ENCODE assay signal across 9 cellular contexts in the genomic region with DNA sequence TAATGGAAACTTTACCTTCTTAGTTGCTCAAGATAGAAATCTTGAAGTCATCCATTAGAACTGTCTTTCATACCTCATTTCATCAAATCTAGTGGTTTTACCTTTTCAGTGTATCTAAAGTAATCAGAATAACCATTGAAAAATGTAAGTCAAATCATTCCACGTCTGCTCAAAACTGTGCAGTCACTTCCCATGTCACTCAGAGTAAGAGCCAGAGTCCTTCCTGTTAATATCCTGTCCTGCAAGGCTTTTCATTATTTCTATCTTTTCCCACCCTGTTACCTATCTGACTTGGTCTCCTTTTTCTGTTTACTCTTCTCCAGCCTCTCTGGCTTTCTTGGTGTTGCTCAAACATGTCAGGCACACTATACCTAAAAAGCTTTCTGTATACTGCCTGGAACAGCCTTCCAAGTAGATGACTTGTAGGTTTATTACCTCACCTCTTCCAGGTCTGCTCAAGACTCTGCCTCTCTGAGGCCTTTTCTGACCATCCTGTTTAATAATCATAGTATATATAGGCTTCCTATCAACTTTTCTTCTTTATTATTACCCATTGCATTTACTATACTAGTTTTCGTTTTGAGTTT. TPM values are rescaled to one million over a fixed set of nuclear protein-coding genes. Genes with fewer than 3 reads are reported as not detected.
DNase-seq lines count a peak whose midpoint lies in the region; ATAC-seq, FAIRE-seq and TF ChIP-seq lines count a peak whose summit lies in the region.
"Had no signal": no experiment of that assay in that cellular context is flagged by ENCODE, and none has a peak within 500 bp of the region (broad histone marks: within the 10 kb centered on the region; RNA-seq: fewer than 3 reads in every experiment).

No MANE protein-coding gene starts in this region.

- H3K79me2 ChIP-seq in KMS-11 (ENCODE audit: insufficient read depth, low read depth) = peaks cover 73% of the 10 kb centered on the region
- peaks cover 75% of the 10 kb centered on the region for H3K79me2 ChIP-seq in astrocyte (ENCODE audit: insufficient read depth, low read length)
- H3K79me2 ChIP-seq in H9 (ENCODE audit: insufficient read depth, low read length) = peaks cover 49% of the 10 kb centered on the region; the same call in 1 of the 2 replicates

- no peak overlapping the region for H3T11ph ChIP-seq in H9 (ENCODE audit: low read length)

- H3K36me3 ChIP-seq in CD4-positive, alpha-beta memory T cell (ENCODE audit: insufficient read depth, low read length) = peaks cover 5% of the 10 kb centered on the region
- H3K36me3 ChIP-seq in KMS-11 (ENCODE audit: insufficient read depth) = peaks cover 4% of the 10 kb centered on the region; the same call in 1 of the 2 replicates
- peaks cover 3% of the 10 kb centered on the region for H3K36me3 ChIP-seq in astrocyte (ENCODE audit: insufficient read depth, low read length)

- CTCF ChIA-PET in CD4-positive, alpha-beta memory T cell (lab: Charles Lee; ENCODE audit: partially characterized antibody) = no interaction called here

- H3K4me2 ChIP-seq in KMS-11 (peak overlapping the region; percentile 3; the same call in 1 of the 2 replicates), astrocyte (ENCODE audit: low read length) (peak overlapping the region; percentile 48), H9 (ENCODE audit: insufficient read depth, insufficient read length, low read length) (no peak overlapping the region)

- H4K20me1 ChIP-seq in KMS-11 (ENCODE audit: insufficient read depth) = no peaks in the 10 kb centered on the region
- peaks cover 35% of the 10 kb centered on the region for H4K20me1 ChIP-seq in astrocyte (ENCODE audit: insufficient read depth, low read length)
- H4K20me1 ChIP-seq in H9 (ENCODE audit: control insufficient read depth, insufficient read depth, insufficient read length) = no peaks in the 10 kb centered on the region

- H4K8ac ChIP-seq in H9 (replicated peaks; ENCODE audit: insufficient read length, low read depth, low read length) = no peak overlapping the region

- intact Hi-C loops in CD4-positive, alpha-beta memory T cell (cut with micrococcal nuclease) = loop anchor here (5.0 kb wide), 1 partner anchor 43 kb away; a partner anchor contains a TSS

- H2AFZ ChIP-seq in KMS-11 (ENCODE audit: low read depth) = no peak overlapping the region
- no peak overlapping the region for H2AFZ ChIP-seq in astrocyte (ENCODE audit: low read depth, low read length)
- no peak overlapping the region for H2AFZ ChIP-seq in H9 (ENCODE audit: low read length)

- peaks cover 10% of the 10 kb centered on the region for H3K79me1 ChIP-seq in H9 (ENCODE audit: insufficient read depth, low read depth, low read length, poor library complexity, severe bottlenecking)

- no peaks in the 10 kb centered on the region for H3K27me3 ChIP-seq in CD4-positive, alpha-beta memory T cell (ENCODE audit: insufficient read depth, low read length)
- H3K27me3 ChIP-seq in KMS-11 (ENCODE audit: insufficient read depth, low read depth) (no peaks in the 10 kb centered on the region), astrocyte (ENCODE audit: insufficient read depth, low read length) (no peaks in the 10 kb centered on the region), H9 (ENCODE audit: insufficient read depth, low read length) (no peaks in the 10 kb centered on the region)

- H3K9ac ChIP-seq in KMS-11 (no peak overlapping the region), astrocyte (ENCODE audit: low read length) (no peak overlapping the region), H9 (ENCODE audit: extremely low read depth, insufficient read length, low read length) (no peak overlapping the region)

- H2BK20ac ChIP-seq in H9 (ENCODE audit: low read depth, low read length, poor library complexity, severe bottlenecking) = no peak overlapping the region

- H2AK5ac ChIP-seq in H9 (ENCODE audit: insufficient read length, low read length) = no peak overlapping the region

- H3K14ac ChIP-seq in H9 (ENCODE audit: insufficient read depth, low read length) = no peak overlapping the region

- no peak overlapping the region for H2BK5ac ChIP-seq in H9 (ENCODE audit: insufficient read length, low read length)

- no peak overlapping the region for H3K56ac ChIP-seq in H9 (ENCODE audit: insufficient read length, low read depth, low read length)

- no peak overlapping the region for H3K4me3 ChIP-seq in CD4-positive, alpha-beta memory T cell (ENCODE audit: low read length in 2 of 2)
- no peak overlapping the region for H3K4me3 ChIP-seq in KMS-11 (IDR thresholded peaks at IDR 0.05; ENCODE audit: insufficient read depth, low read depth, low read length)
- H3K4me3 ChIP-seq in astrocyte (ENCODE audit: insufficient read depth, low read depth, low read length) = no peak overlapping the region

- no peak overlapping the region for H3K23ac ChIP-seq in H9 (ENCODE audit: insufficient read length, low read depth, low read length)

- H2BK12ac ChIP-seq in H9 (ENCODE audit: insufficient read length, low read depth, low read length) = no peak overlapping the region

- no peak for FAIRE-seq in astrocyte (lab: Jason Lieb, UNC)

- H2BK15ac ChIP-seq in H9 (ENCODE audit: low read depth, low read length) = no peak overlapping the region

- peaks cover 32% of the 10 kb centered on the region for H3K4me1 ChIP-seq in CD4-positive, alpha-beta memory T cell (ENCODE audit: insufficient read depth, low read length)
- H3K4me1 ChIP-seq in KMS-11 (ENCODE audit: low read depth, poor library complexity, severe bottlenecking) = peaks cover 26% of the 10 kb centered on the region
- H3K4me1 ChIP-seq in astrocyte (ENCODE audit: insufficient read depth, low read length) = peaks cover 8% of the 10 kb centered on the region
- H3K4me1 ChIP-seq in H9 (ENCODE audit: insufficient read depth, low read length) = no peaks in the 10 kb centered on the region; the same call in 1 of the 2 replicates

- WGBS in H9 (ENCODE audit: extremely low coverage, insufficient read length, low lambda C conversion rate) = no CpG with 5 or more reads among the region's 2 CpGs

- H3K4me3 Mint-ChIP-seq in CD4-positive, alpha-beta memory T cell = peak overlapping the region in 6 of 8 donors; percentile 3 to 57 (median 28)
- H3K4me3 Mint-ChIP-seq in astrocyte (ENCODE audit: unreplicated experiment) (peak overlapping the region; percentile 9), H9 (no peak overlapping the region; a peak in 2 of 5 replicates)
- H3K4me3 Mint-ChIP-seq in naive thymus-derived CD8-positive, alpha-beta T cell = peak overlapping the region in 7 of 10 donors; percentile 1 to 41 (median 11)

- no peak overlapping the region for H3K18ac ChIP-seq in H9 (ENCODE audit: insufficient read length, low read depth, low read length)

- no peak overlapping the region for H4K5ac ChIP-seq in H9 (ENCODE audit: insufficient read length, low read depth, low read length)

- H3K4ac ChIP-seq in H9 (ENCODE audit: low read depth, low read length) = no peak overlapping the region

- ATAC-seq in naive thymus-derived CD8-positive, alpha-beta T cell = no peak
- no peak for ATAC-seq in GM21529 (IDR thresholded peaks at IDR 0.05; ENCODE audit: unreplicated experiment)

- DNase-seq in CD4-positive, alpha-beta memory T cell = no peak
- DNase-seq in astrocyte (ENCODE audit: low read depth) = no peak
- no peak for DNase-seq in naive thymus-derived CD8-positive, alpha-beta T cell
- DNase-seq in MV-4-11 (lab: John Stamatoyannopoulos, UW) = no peak
- no peak for DNase-seq in Ammon's horn (ENCODE audit: low spot score)
- DNase-seq in H9 = no peak
- DNase-seq: activated T-cell treated with anti-CD3 and anti-CD28 coated beads, Interleukin-2, amount 50 U/mL, for 48 hours had no signal

- peaks cover 27 to 41% of the 10 kb centered on the region in 2 donors for H3K36me3 Mint-ChIP-seq in CD4-positive, alpha-beta memory T cell
- H3K36me3 Mint-ChIP-seq in astrocyte (ENCODE audit: low read depth, unreplicated experiment) = peaks cover 25% of the 10 kb centered on the region
- peaks cover 0 to 33% (median 26%) of the 10 kb centered on the region in 3 donors for H3K36me3 Mint-ChIP-seq in naive thymus-derived CD8-positive, alpha-beta T cell
- peaks cover 55 to 62% (median 57%) of the 10 kb centered on the region in 3 experiments for H3K36me3 Mint-ChIP-seq in H9 (ENCODE audit: insufficient read depth in 1 of 3, low read depth in 3 of 3)

- H3K27me3 Mint-ChIP-seq in CD4-positive, alpha-beta memory T cell = no peaks in the 10 kb centered on the region
- H3K27me3 Mint-ChIP-seq in astrocyte (ENCODE audit: low read depth, unreplicated experiment) (no peaks in the 10 kb centered on the region), H9 (ENCODE audit: low read depth) (no peaks in the 10 kb centered on the region; the same call in 1 of the 2 replicates)
- no peaks in the 10 kb centered on the region for H3K27me3 Mint-ChIP-seq in naive thymus-derived CD8-positive, alpha-beta T cell

- H2BK120ac ChIP-seq in H9 (ENCODE audit: low read depth, low read length, poor library complexity, severe bottlenecking) = no peak overlapping the region

- H3K27ac ChIP-seq in CD4-positive, alpha-beta memory T cell (ENCODE audit: low read depth, low read length) = no peak overlapping the region
- no peak overlapping the region for H3K27ac ChIP-seq in KMS-11
- H3K27ac ChIP-seq in astrocyte (ENCODE audit: low read depth, low read length) = no peak overlapping the region
- no peak overlapping the region for H3K27ac ChIP-seq in H9 (ENCODE audit: insufficient read length, low read depth, low read length)

- peaks cover 25 to 56% (median 46%) of the 10 kb centered on the region in 4 donors for H3K4me1 Mint-ChIP-seq in CD4-positive, alpha-beta memory T cell
- H3K4me1 Mint-ChIP-seq in astrocyte (ENCODE audit: low read depth, unreplicated experiment) = peaks cover 12% of the 10 kb centered on the region
- H3K4me1 Mint-ChIP-seq in naive thymus-derived CD8-positive, alpha-beta T cell = peaks cover 21 to 45% (median 37%) of the 10 kb centered on the region in 4 donors
- peaks cover 20 to 33% of the 10 kb centered on the region in 2 experiments for H3K4me1 Mint-ChIP-seq in H9

- peak overlapping the region; percentile 10 to 77 (median 59) for H3K27ac Mint-ChIP-seq in CD4-positive, alpha-beta memory T cell
- H3K27ac Mint-ChIP-seq in astrocyte (ENCODE audit: unreplicated experiment) (no peak overlapping the region), H9 (peak overlapping the region in 1 of 3 experiments; percentile 38; a peak in 1 of 7 replicates)
- H3K27ac Mint-ChIP-seq in naive thymus-derived CD8-positive, alpha-beta T cell = peak overlapping the region in 6 of 10 donors; percentile 1 to 46 (median 14)

- peaks cover 0 to 11% (median under 1%) of the 10 kb centered on the region in 8 donors for H3K9me3 Mint-ChIP-seq in CD4-positive, alpha-beta memory T cell
- H3K9me3 Mint-ChIP-seq in astrocyte (ENCODE audit: unreplicated experiment) = peaks cover 13% of the 10 kb centered on the region
- peaks cover 0 to 5% (median 0%) of the 10 kb centered on the region in 9 donors for H3K9me3 Mint-ChIP-seq in naive thymus-derived CD8-positive, alpha-beta T cell
- H3K9me3 Mint-ChIP-seq in H9 = peaks cover 30 to 31% of the 10 kb centered on the region in 2 experiments

- POLR2A ChIA-PET in CD4-positive, alpha-beta memory T cell (lab: Charles Lee; ENCODE audit: partially characterized antibody) = interaction anchor here (0.6 kb wide), 1 partner anchor 15 kb away, joined by 5 read pairs; no protein-coding TSS in a partner anchor
- POLR2A ChIA-PET in naive thymus-derived CD8-positive, alpha-beta T cell (lab: Charles Lee) = no interaction called here

- H3K9me3 ChIP-seq in CD4-positive, alpha-beta memory T cell (ENCODE audit: control insufficient read depth in 1 of 2, low read length in 2 of 2) = no peaks in the 10 kb centered on the region
- H3K9me3 ChIP-seq in astrocyte (ENCODE audit: insufficient read depth, low read depth, low read length) (peaks cover 6% of the 10 kb centered on the region), H9 (ENCODE audit: control insufficient read depth, low read depth, low read length) (peaks cover 16% of the 10 kb centered on the region)

- TF ChIP-seq CTCF in KMS-11 (conservative IDR thresholded peaks at IDR 0.05; ENCODE audit: low read depth, low read length) (no peak), astrocyte (IDR thresholded peaks at IDR 0.05; ENCODE audit: insufficient read depth, low read depth, low read length) (no peak), H9 (conservative IDR thresholded peaks at IDR 0.05) (no peak)

- H3K23me2 ChIP-seq in H9 (ENCODE audit: insufficient read length, low read depth, low read length, poor library complexity, severe bottlenecking) = peaks cover 10% of the 10 kb centered on the region

- no peak overlapping the region for H4K91ac ChIP-seq in H9 (ENCODE audit: insufficient read length, low read depth, low read length)

RNA-seq across cellular contexts. Expression of a gene that starts 3.4 kb away (rescaled TPM):
- total RNA-seq in CD4-positive, alpha-beta memory T cell = 10 to 100 TPM; 14.4 to 14.7 TPM
- polyA plus RNA-seq in CD4-positive, alpha-beta memory T cell = 10 to 100 TPM; 13.5 to 13.9 TPM
- total RNA-seq in astrocyte (7.5 and 7.9 TPM in 2 replicates), H9 (2021) (22.0 and 22.6 TPM in 2 replicates)
- 10 to 100 TPM; 13.9 to 14.4 TPM for total RNA-seq in naive thymus-derived CD8-positive, alpha-beta T cell
- polyA plus RNA-seq in naive thymus-derived CD8-positive, alpha-beta T cell = 10 to 100 TPM; 11.6 to 13.2 (median 11.9) TPM

RNA-seq across cellular contexts. Expression of a gene that starts 40.8 kb away (rescaled TPM):
- 10 to 100 TPM; 11.0 to 11.6 TPM for total RNA-seq in CD4-positive, alpha-beta memory T cell
- polyA plus RNA-seq in CD4-positive, alpha-beta memory T cell = 1 to 10 TPM; 4.0 to 4.7 TPM
- total RNA-seq in astrocyte (9.0 and 9.2 TPM in 2 replicates), H9 (2021) (16.5 and 17.7 TPM in 2 replicates)
- 10 to 100 TPM; 13.8 to 14.6 TPM for total RNA-seq in naive thymus-derived CD8-positive, alpha-beta T cell
- 1 to 10 TPM; 3.5 to 4.2 (median 3.7) TPM for polyA plus RNA-seq in naive thymus-derived CD8-positive, alpha-beta T cell

RNA-seq across cellular contexts. Expression of a gene that starts 40.9 kb away (rescaled TPM):
- total RNA-seq in CD4-positive, alpha-beta memory T cell = 10 to 100 TPM; 13.1 to 15.9 TPM
- 10 to 100 TPM; 12.5 to 15.9 TPM for polyA plus RNA-seq in CD4-positive, alpha-beta memory T cell
- 21.7 and 24.4 TPM in 2 replicates for total RNA-seq in astrocyte
- total RNA-seq in naive thymus-derived CD8-positive, alpha-beta T cell = 10 to 100 TPM; 17.9 to 18.5 TPM
- polyA plus RNA-seq in naive thymus-derived CD8-positive, alpha-beta T cell = 10 to 100 TPM; 11.5 to 16.8 (median 12.6) TPM
- total RNA-seq in H9 (2021) = 28.6 and 32.3 TPM in 2 replicates

Comparison
In these comparisons a context has a peak if more than half of its experiments do, and no peak if none do; other contexts are left out.
1. H3K4me3 Mint-ChIP-seq: peak in CD4-positive, alpha-beta memory T cell (6 of 8), astrocyte (single experiment) and naive thymus-derived CD8-positive, alpha-beta T cell (7 of 10); none in H9 (0 of 2).